In genomic region chr2:120235681-120236080, GRCh38 we compare ENCODE assay signal across 16 cellular contexts. TPM values are rescaled to one million over a fixed set of nuclear protein-coding genes. Genes with fewer than 3 reads are reported as not detected.
DNase-seq lines count a peak whose midpoint lies in the region; ATAC-seq and TF ChIP-seq lines count a peak whose summit lies in the region.
"Had no signal": no experiment of that assay in that cellular context is flagged by ENCODE, and none has a peak within 500 bp of the region (broad histone marks: within the 10 kb centered on the region; RNA-seq: fewer than 3 reads in every experiment).

No MANE protein-coding gene starts in this region.

- intact Hi-C loops in stomach (cut with DNase I; ENCODE audit: low total_unique reads), result loop anchor here (10.0 kb wide), 1 partner anchor 79 kb away; no protein-coding TSS in a partner anchor

- H3K27me3 Mint-ChIP-seq in activated CD8-positive, alpha-beta memory T cell treated with anti-CD3 and anti-CD28 coated beads, Interleukin-2, amount 10 ng/mL, durations not matched to agents 7 days and 5 days, result no peaks in the 10 kb centered on the region
- no peaks in the 10 kb centered on the region for H3K27me3 Mint-ChIP-seq in activated naive CD8-positive, alpha-beta T cell treated with anti-CD3 and anti-CD28 coated beads, Interleukin-2, amount 10 ng/mL, durations not matched to agents 7 days and 5 days
- H3K27me3 Mint-ChIP-seq in activated naive CD8-positive, alpha-beta T cell treated with anti-CD3 and anti-CD28 coated beads for 36 hours, result no peaks in the 10 kb centered on the region

- H3K27ac ChIP-seq in stomach, result no peak overlapping the region
- H3K27ac ChIP-seq: BLaER1 treated with 17β-estradiol and CSF1 and Interleukin-3, amounts not matched to agents 10 nM and 100 nM had no signal

- no peaks in the 10 kb centered on the region for H3K9me3 Mint-ChIP-seq in activated CD8-positive, alpha-beta memory T cell treated with anti-CD3 and anti-CD28 coated beads, Interleukin-2, amount 10 ng/mL, durations not matched to agents 7 days and 5 days (ENCODE audit: low read depth)
- H3K9me3 Mint-ChIP-seq in activated naive CD8-positive, alpha-beta T cell treated with anti-CD3 and anti-CD28 coated beads, Interleukin-2, amount 10 ng/mL, durations not matched to agents 7 days and 5 days, result peaks cover 2% of the 10 kb centered on the region
- peaks cover 4% of the 10 kb centered on the region for H3K9me3 Mint-ChIP-seq in activated naive CD8-positive, alpha-beta T cell treated with anti-CD3 and anti-CD28 coated beads for 36 hours
- H3K9me3 Mint-ChIP-seq: CD8-positive, alpha-beta T cell had no signal

- DNase-seq in activated CD8-positive, alpha-beta memory T cell treated with anti-CD3 and anti-CD28 coated beads, Interleukin-2, amount 10 ng/mL, durations not matched to agents 7 days and 5 days, result peak; percentile 23
- no peak for DNase-seq in activated CD8-positive, alpha-beta memory T cell treated with anti-CD3 and anti-CD28 coated beads for 24 hours
- no peak for DNase-seq in activated naive CD8-positive, alpha-beta T cell treated with anti-CD3 and anti-CD28 coated beads, Interleukin-2, amount 10 ng/mL, durations not matched to agents 7 days and 5 days
- DNase-seq in activated naive CD8-positive, alpha-beta T cell treated with anti-CD3 and anti-CD28 coated beads for 36 hours, result no peak
- DNase-seq in mesenteric fat pad (ENCODE audit: low spot score), result peak; percentile 47
- DNase-seq in stomach, result peak; percentile 10
- DNase-seq in NCI-H774 (lab: John Stamatoyannopoulos, UW), result no peak
- DNase-seq: 8988T; Calu3; CD8-positive, alpha-beta T cell; DMS79 treated with DMSO at 0.1 percent for 48 hours; GF-D8 had no signal

- H3K9me3 ChIP-seq in stomach, result no peaks in the 10 kb centered on the region
- H3K9me3 ChIP-seq: HAP-1 had no signal

- TF ChIP-seq POLR2A in stomach (IDR thresholded peaks at IDR 0.05), result no peak

- no peaks in the 10 kb centered on the region for H3K36me3 ChIP-seq in stomach
- H3K36me3 ChIP-seq: BLaER1 treated with 17β-estradiol and CSF1 and Interleukin-3, amounts not matched to agents 10 nM and 100 nM; HAP-1 had no signal

- 90 to 96% (median 92%) methylated on average over 6 of the region's 6 CpGs for WGBS in stomach, 5 donors

- TF ChIP-seq CTCF in stomach (IDR thresholded peaks at IDR 0.05), result no peak

- peaks cover 14% of the 10 kb centered on the region for H3K36me3 Mint-ChIP-seq in activated CD8-positive, alpha-beta memory T cell treated with anti-CD3 and anti-CD28 coated beads, Interleukin-2, amount 10 ng/mL, durations not matched to agents 7 days and 5 days
- H3K36me3 Mint-ChIP-seq in activated naive CD8-positive, alpha-beta T cell treated with anti-CD3 and anti-CD28 coated beads, Interleukin-2, amount 10 ng/mL, durations not matched to agents 7 days and 5 days, result peaks cover 9% of the 10 kb centered on the region
- H3K36me3 Mint-ChIP-seq in activated naive CD8-positive, alpha-beta T cell treated with anti-CD3 and anti-CD28 coated beads for 36 hours, result peaks cover 5% of the 10 kb centered on the region

- no peak for TF ChIP-seq EP300 in stomach (IDR thresholded peaks at IDR 0.05)

- no peak overlapping the region for H3K27ac Mint-ChIP-seq in activated CD8-positive, alpha-beta memory T cell treated with anti-CD3 and anti-CD28 coated beads, Interleukin-2, amount 10 ng/mL, durations not matched to agents 7 days and 5 days
- H3K27ac Mint-ChIP-seq in activated naive CD8-positive, alpha-beta T cell treated with anti-CD3 and anti-CD28 coated beads, Interleukin-2, amount 10 ng/mL, durations not matched to agents 7 days and 5 days, result peak overlapping the region; percentile 45
- H3K27ac Mint-ChIP-seq in activated naive CD8-positive, alpha-beta T cell treated with anti-CD3 and anti-CD28 coated beads for 36 hours, result no peak overlapping the region
- H3K27ac Mint-ChIP-seq: CD8-positive, alpha-beta T cell had no signal

- H3K4me3 Mint-ChIP-seq in activated CD8-positive, alpha-beta memory T cell treated with anti-CD3 and anti-CD28 coated beads, Interleukin-2, amount 10 ng/mL, durations not matched to agents 7 days and 5 days, result no peak overlapping the region
- no peak overlapping the region for H3K4me3 Mint-ChIP-seq in activated naive CD8-positive, alpha-beta T cell treated with anti-CD3 and anti-CD28 coated beads, Interleukin-2, amount 10 ng/mL, durations not matched to agents 7 days and 5 days
- no peak overlapping the region for H3K4me3 Mint-ChIP-seq in activated naive CD8-positive, alpha-beta T cell treated with anti-CD3 and anti-CD28 coated beads for 36 hours
- H3K4me3 Mint-ChIP-seq: CD8-positive, alpha-beta T cell had no signal

- H3K27me3 ChIP-seq in stomach, result no peaks in the 10 kb centered on the region
- H3K27me3 ChIP-seq: BLaER1 treated with 17β-estradiol and CSF1 and Interleukin-3, amounts not matched to agents 10 nM and 100 nM had no signal

- CTCF ChIA-PET in activated CD8-positive, alpha-beta memory T cell treated with anti-CD3 and anti-CD28 coated beads, Interleukin-2, amount 10 ng/mL, durations not matched to agents 7 days and 5 days (lab: Charles Lee), result interaction anchor here (0.8 to 1.5 kb wide), 3 partner anchors 17 to 77 kb away, joined by 3 to 8 read pairs (median 3); partner anchors contain the start of gene RALB

- H3K4me1 ChIP-seq in stomach, result peaks cover 0 to 56% (median 29%) of the 10 kb centered on the region in 4 donors

- ATAC-seq in activated CD8-positive, alpha-beta memory T cell treated with anti-CD3 and anti-CD28 coated beads, Interleukin-2, amount 10 ng/mL, durations not matched to agents 7 days and 5 days, result no peak
- no peak for ATAC-seq in activated naive CD8-positive, alpha-beta T cell treated with anti-CD3 and anti-CD28 coated beads, Interleukin-2, amount 10 ng/mL, durations not matched to agents 7 days and 5 days (ENCODE audit: low read depth)
- no peak for ATAC-seq in GM21825 (IDR thresholded peaks at IDR 0.05; ENCODE audit: unreplicated experiment)
- ATAC-seq: CD8-positive, alpha-beta T cell; HepG2 had no signal

- H3K4me3 ChIP-seq in stomach, result no peak overlapping the region
- H3K4me3 ChIP-seq: BLaER1 treated with 17β-estradiol and CSF1 and Interleukin-3, amounts not matched to agents 10 nM and 100 nM; HAP-1 had no signal

- POLR2A ChIA-PET in activated naive CD8-positive, alpha-beta T cell treated with anti-CD3 and anti-CD28 coated beads, Interleukin-2, amount 10 ng/mL, durations not matched to agents 7 days and 5 days (lab: Charles Lee), result interaction anchor here (1.1 kb wide), 1 partner anchor 12 kb away, joined by 3 read pairs; the partner anchor contains the start of gene TMEM185B

- H3K4me1 Mint-ChIP-seq in activated CD8-positive, alpha-beta memory T cell treated with anti-CD3 and anti-CD28 coated beads, Interleukin-2, amount 10 ng/mL, durations not matched to agents 7 days and 5 days, result peaks cover 21% of the 10 kb centered on the region
- H3K4me1 Mint-ChIP-seq in activated naive CD8-positive, alpha-beta T cell treated with anti-CD3 and anti-CD28 coated beads, Interleukin-2, amount 10 ng/mL, durations not matched to agents 7 days and 5 days, result peaks cover 22% of the 10 kb centered on the region
- peaks cover 35% of the 10 kb centered on the region for H3K4me1 Mint-ChIP-seq in activated naive CD8-positive, alpha-beta T cell treated with anti-CD3 and anti-CD28 coated beads for 36 hours

RNA-seq across cellular contexts. Expression of gene TMEM185B, which starts 12.5 kb away (rescaled TPM):
- total RNA-seq in activated CD8-positive, alpha-beta memory T cell treated with anti-CD3 and anti-CD28 coated beads, Interleukin-2, amount 10 ng/mL, durations not matched to agents 7 days and 5 days, result 10 to 100 TPM; 20.3 to 21.4 TPM
- 10 to 100 TPM; 23.4 to 26.2 TPM for total RNA-seq in activated naive CD8-positive, alpha-beta T cell treated with anti-CD3 and anti-CD28 coated beads, Interleukin-2, amount 10 ng/mL, durations not matched to agents 7 days and 5 days
- total RNA-seq in activated naive CD8-positive, alpha-beta T cell treated with anti-CD3 and anti-CD28 coated beads for 36 hours, result 10 to 100 TPM; 23.2 to 24.2 TPM
- total RNA-seq in mesenteric fat pad, result 20.4 TPM
- total RNA-seq in stomach, result 10 to 100 TPM; 13.6 to 47.8 (median 28.6) TPM
- polyA plus RNA-seq in stomach, result 1 to 10 TPM; 1.5 to 4.5 (median 3.4) TPM

RNA-seq across cellular contexts. Expression of gene RALB, which starts 17.0 kb away (rescaled TPM):
- total RNA-seq in activated CD8-positive, alpha-beta memory T cell treated with anti-CD3 and anti-CD28 coated beads, Interleukin-2, amount 10 ng/mL, durations not matched to agents 7 days and 5 days, result 10 to 100 TPM; 36.7 to 41.8 TPM
- total RNA-seq in activated naive CD8-positive, alpha-beta T cell treated with anti-CD3 and anti-CD28 coated beads, Interleukin-2, amount 10 ng/mL, durations not matched to agents 7 days and 5 days, result 10 to 100 TPM; 45.7 to 50.4 TPM
- total RNA-seq in activated naive CD8-positive, alpha-beta T cell treated with anti-CD3 and anti-CD28 coated beads for 36 hours, result 10 to 100 TPM; 16.6 to 16.7 TPM
- 50.8 TPM for total RNA-seq in mesenteric fat pad
- total RNA-seq in stomach, result 10 to 100 TPM; 26.3 to 44.6 (median 40.0) TPM
- 10 to 100 TPM; 27.5 to 87.4 (median 52.7) TPM for polyA plus RNA-seq in stomach

Comparison
In these comparisons a context has a peak if more than half of its experiments do, and no peak if none do; other contexts are left out.
1. DNase-seq: peak in activated CD8-positive, alpha-beta memory T cell treated with anti-CD3 and anti-CD28 coated beads, Interleukin-2, amount 10 ng/mL, durations not matched to agents 7 days and 5 days (single experiment), mesenteric fat pad (single experiment) and stomach (single experiment); none in activated CD8-positive, alpha-beta memory T cell treated with anti-CD3 and anti-CD28 coated beads for 24 hours (single experiment), activated naive CD8-positive, alpha-beta T cell treated with anti-CD3 and anti-CD28 coated beads, Interleukin-2, amount 10 ng/mL, durations not matched to agents 7 days and 5 days (single experiment), activated naive CD8-positive, alpha-beta T cell treated with anti-CD3 and anti-CD28 coated beads for 36 hours (single experiment) and NCI-H774 (single experiment).